In genomic region chr21:24903954-24904635, GRCh38 we compare ENCODE assay signal across 18 cellular contexts.
DNase-seq lines count a peak whose midpoint lies in the region; ATAC-seq, FAIRE-seq and TF ChIP-seq lines count a peak whose summit lies in the region.
"Had no signal": no experiment of that assay in that cellular context is flagged by ENCODE, and none has a peak within 500 bp of the region (broad histone marks: within the 10 kb centered on the region; RNA-seq: fewer than 3 reads in every experiment).

No MANE protein-coding gene starts in this region.

- no peak overlapping the region for H3K4me3 Mint-ChIP-seq in activated CD8-positive, alpha-beta T cell treated with anti-CD3 and anti-CD28 coated beads for 36 hours
- H3K4me3 Mint-ChIP-seq: activated naive CD8-positive, alpha-beta T cell had no signal

- H3K4me1 Mint-ChIP-seq in activated CD8-positive, alpha-beta T cell treated with anti-CD3 and anti-CD28 coated beads for 36 hours (ENCODE audit: low read depth) = no peaks in the 10 kb centered on the region

- no peak overlapping the region for H3K27ac ChIP-seq in small intestine (ENCODE audit: low read depth in 1 of 2, low read length in 1 of 2)
- H3K27ac ChIP-seq: left lung, ovary, RWPE1 had no signal

- H3K27me3 ChIP-seq in small intestine (ENCODE audit: control insufficient read depth in 2 of 2, insufficient read depth in 2 of 2, low read length in 2 of 2) = no peaks in the 10 kb centered on the region
- H3K27me3 ChIP-seq: left lung, ovary had no signal

- no peaks in the 10 kb centered on the region for H3K36me3 Mint-ChIP-seq in activated CD8-positive, alpha-beta T cell treated with anti-CD3 and anti-CD28 coated beads for 36 hours (ENCODE audit: low read depth)
- H3K36me3 Mint-ChIP-seq: activated naive CD8-positive, alpha-beta T cell had no signal

- ATAC-seq in GM18868 (IDR thresholded peaks at IDR 0.05; ENCODE audit: unreplicated experiment) (peak; percentile 69), GM21390 (IDR thresholded peaks at IDR 0.05; ENCODE audit: unreplicated experiment) (peak; percentile 62), HG03097 (IDR thresholded peaks at IDR 0.05; ENCODE audit: low FRiP score, unreplicated experiment) (peak; percentile 64), SK-N-SH treated with all-trans-retinoic acid at 6 μM for 48 hours (no peak)
- no peak for ATAC-seq in activated CD8-positive, alpha-beta T cell treated with anti-CD3 and anti-CD28 coated beads for 36 hours
- ATAC-seq: left lung had no signal

- in situ Hi-C loops in KBM-7 (cut with MboI; ENCODE audit: low pct_unique_long_range_greater_than_20kb, low sequenced_read_pairs) = no loop called here

- no peaks in the 10 kb centered on the region for H3K36me3 ChIP-seq in small intestine (ENCODE audit: control insufficient read depth in 2 of 2, insufficient read depth in 2 of 2, low read length in 2 of 2)
- H3K36me3 ChIP-seq: left lung, ovary had no signal

- no peaks in the 10 kb centered on the region for H3K9me3 ChIP-seq in small intestine (ENCODE audit: control insufficient read depth, low read depth)
- H3K9me3 ChIP-seq: left lung, ovary had no signal

- CTCF ChIA-PET in activated CD8-positive, alpha-beta T cell treated with anti-CD3 and anti-CD28 coated beads for 36 hours (lab: Charles Lee) = no interaction called here

- FAIRE-seq in small intestine (lab: Jason Lieb, UNC) = no peak
- FAIRE-seq: urothelium cell line had no signal

- no peaks in the 10 kb centered on the region for H3K9me3 Mint-ChIP-seq in activated CD8-positive, alpha-beta T cell treated with anti-CD3 and anti-CD28 coated beads for 36 hours

- TF ChIP-seq CTCF in activated CD8-positive, alpha-beta T cell treated with anti-CD3 and anti-CD28 coated beads for 36 hours (IDR thresholded peaks at IDR 0.05) = no peak

- no peaks in the 10 kb centered on the region for H3K27me3 Mint-ChIP-seq in activated CD8-positive, alpha-beta T cell treated with anti-CD3 and anti-CD28 coated beads for 36 hours
- H3K27me3 Mint-ChIP-seq: activated naive CD8-positive, alpha-beta T cell had no signal

- DNase-seq in KBM-7 (no peak), small intestine (no peak)
- no peak for DNase-seq in activated CD8-positive, alpha-beta T cell treated with anti-CD3 and anti-CD28 coated beads for 36 hours
- no peak for DNase-seq in activated effector memory CD4-positive, alpha-beta T cell treated with anti-CD3 and anti-CD28 coated beads, Interleukin-2, amount 50 U/mL, for 16 hours
- DNase-seq: central memory CD4-positive, alpha-beta T cell; effector CD8-positive, alpha-beta T cell; hypothalamus; left lung; NCI-H774; ovary; stimulated activated naive CD4-positive, alpha-beta T cell had no signal

- POLR2A ChIA-PET in activated CD8-positive, alpha-beta T cell treated with anti-CD3 and anti-CD28 coated beads for 36 hours (lab: Charles Lee) = no interaction called here

- intact Hi-C loops in activated CD8-positive, alpha-beta T cell treated with anti-CD3 and anti-CD28 coated beads for 36 hours (cut with micrococcal nuclease) = no loop called here

- no peak overlapping the region for H3K4me3 ChIP-seq in small intestine (ENCODE audit: low read depth in 1 of 2, low read length in 2 of 2)
- H3K4me3 ChIP-seq: left lung, ovary had no signal

- WGBS in small intestine, 3 donors = 28 to 57% (median 31%) methylated on average over 2 of the region's 2 CpGs

- no peaks in the 10 kb centered on the region for H3K4me1 ChIP-seq in small intestine (ENCODE audit: control insufficient read depth in 2 of 2, insufficient read depth in 1 of 2, low read depth in 1 of 2, low read length in 1 of 2)
- H3K4me1 ChIP-seq: left lung had no signal

- no peak overlapping the region for H3K27ac Mint-ChIP-seq in activated CD8-positive, alpha-beta T cell treated with anti-CD3 and anti-CD28 coated beads for 36 hours
- H3K27ac Mint-ChIP-seq: activated naive CD8-positive, alpha-beta T cell had no signal

TF ChIP-seq in SK-N-SH treated with all-trans-retinoic acid at 6 μM for 48 hours, 23 proteins besides CTCF, POLR2A, EP300 and RAD21:
- no peak for TF ChIP-seq ZNF70 (CRISPR knock-in tag; IDR thresholded peaks at IDR 0.05)
- peak; percentile 37; the same call in 1 of the 2 replicates for TF ChIP-seq ISL1 (CRISPR knock-in tag; IDR thresholded peaks at IDR 0.05)
- no peak for TF ChIP-seq CREB5 (CRISPR knock-in tag; IDR thresholded peaks at IDR 0.05; ENCODE audit: low read depth)

Comparison
In these comparisons a context has a peak if more than half of its experiments do, and no peak if none do; other contexts are left out.
1. ATAC-seq: peak in GM18868 (single experiment), GM21390 (single experiment) and HG03097 (single experiment); none in SK-N-SH treated with all-trans-retinoic acid at 6 μM for 48 hours (single experiment) and activated CD8-positive, alpha-beta T cell treated with anti-CD3 and anti-CD28 coated beads for 36 hours (single experiment).